ENCODE assay signal across 1 cellular context in genomic region chr10:62038609-62039190, GRCh38.
TF ChIP-seq lines count a peak whose summit lies in the region.

No MANE protein-coding gene starts in this region.

TF ChIP-seq in HepG2, 621 proteins besides CTCF, POLR2A, EP300 and RAD21 (continued from another document):
- TF ChIP-seq ZBTB14 (CRISPR knock-in tag; IDR thresholded peaks at IDR 0.05): no peak
- TF ChIP-seq IRF2 (CRISPR knock-in tag; IDR thresholded peaks at IDR 0.05): no peak
- no peak for TF ChIP-seq TGIF2 (CRISPR knock-in tag; IDR thresholded peaks at IDR 0.05)
- 0 out of 2 replicates have a peak, but pooled peaks have one; percentile 11 for TF ChIP-seq FOXA3 (CRISPR knock-in tag; IDR thresholded peaks at IDR 0.05)
- TF ChIP-seq CREM (IDR thresholded peaks at IDR 0.05): no peak
- no peak for TF ChIP-seq CREM (CRISPR knock-in tag; IDR thresholded peaks at IDR 0.05)
- TF ChIP-seq ZNF773 (CRISPR knock-in tag; IDR thresholded peaks at IDR 0.05; ENCODE audit: borderline replicate concordance): no peak
- TF ChIP-seq PBX3 (CRISPR knock-in tag; IDR thresholded peaks at IDR 0.05; ENCODE audit: borderline replicate concordance): no peak
- peak; percentile 45; the same call in 1 of the 2 replicates for TF ChIP-seq MED1 (CRISPR knock-in tag; IDR thresholded peaks at IDR 0.05)
- TF ChIP-seq IKZF5 (CRISPR knock-in tag; IDR thresholded peaks at IDR 0.05): peak; percentile 36; the same call in 1 of the 2 replicates
- TF ChIP-seq ZNF562 (CRISPR knock-in tag; IDR thresholded peaks at IDR 0.05; ENCODE audit: borderline replicate concordance): no peak
- no peak for TF ChIP-seq ZNF275 (CRISPR knock-in tag; IDR thresholded peaks at IDR 0.05; ENCODE audit: borderline replicate concordance)
- no peak for TF ChIP-seq ZNF484 (CRISPR knock-in tag; IDR thresholded peaks at IDR 0.05; ENCODE audit: borderline replicate concordance, low read depth)
- TF ChIP-seq NR2F1 (CRISPR knock-in tag; IDR thresholded peaks at IDR 0.05): 0 out of 4 replicates have a peak, but pooled peaks of 1 of the 2 experiments have one; percentile 18
- TF ChIP-seq ZSCAN21 (CRISPR knock-in tag; IDR thresholded peaks at IDR 0.05; ENCODE audit: borderline replicate concordance): no peak
- no peak for TF ChIP-seq ZNF10 (CRISPR knock-in tag; IDR thresholded peaks at IDR 0.05; ENCODE audit: borderline replicate concordance, low read depth)
- TF ChIP-seq ARID3A (IDR thresholded peaks at IDR 0.05; ENCODE audit: low read depth, low read length): peak; percentile 65; the same call in 1 of the 2 replicates
- TF ChIP-seq TERF1 (CRISPR knock-in tag; IDR thresholded peaks at IDR 0.05): no peak
- no peak for TF ChIP-seq MAFF (IDR thresholded peaks at IDR 0.05; ENCODE audit: low read depth, low read length)
- TF ChIP-seq U2AF1 (optimal IDR thresholded peaks at IDR 0.05; ENCODE audit: low read depth, low read length): no peak
- TF ChIP-seq ZNF556 (CRISPR knock-in tag; IDR thresholded peaks at IDR 0.05; ENCODE audit: borderline replicate concordance): no peak
- no peak for TF ChIP-seq SOX6 (IDR thresholded peaks at IDR 0.05)
- TF ChIP-seq SOX6 (CRISPR knock-in tag; IDR thresholded peaks at IDR 0.05): peak; percentile 52
